17 cellular contexts compared by ENCODE assay signal in genomic region chr14:24098927-24099813, GRCh38.
DNase-seq lines count a peak whose midpoint lies in the region; ATAC-seq and TF ChIP-seq lines count a peak whose summit lies in the region.
"Had no signal": no experiment of that assay in that cellular context is flagged by ENCODE, and none has a peak within 500 bp of the region (broad histone marks: within the 10 kb centered on the region; RNA-seq: fewer than 3 reads in every experiment).

No MANE protein-coding gene starts in this region.

- no peaks in the 10 kb centered on the region for H3K27me3 Mint-ChIP-seq in central memory CD8-positive, alpha-beta T cell

- no peak for ATAC-seq in central memory CD8-positive, alpha-beta T cell (replicated peaks; ENCODE audit: extremely low read depth, poor library complexity, severe bottlenecking)
- ATAC-seq: right cardiac atrium, Right ventricle myocardium inferior had no signal

- peaks cover 27% of the 10 kb centered on the region for H3K4me1 Mint-ChIP-seq in central memory CD8-positive, alpha-beta T cell

- H2AFZ ChIP-seq in parathyroid adenoma: peak overlapping the region; percentile 34

- DNase-seq in DMS79 (lab: John Stamatoyannopoulos, UW) (peak; percentile 83), NCI-H2196 (lab: John Stamatoyannopoulos, UW; ENCODE audit: unreplicated experiment) (peak; percentile 89), midbrain (lab: John Stamatoyannopoulos, UW) (no peak), tibial artery (no peak)
- no peak for DNase-seq in central memory CD8-positive, alpha-beta T cell (ENCODE audit: low spot score in 2 of 2)
- DNase-seq in activated CD8-positive, alpha-beta memory T cell treated with anti-CD3 and anti-CD28 coated beads, Interleukin-2, amount 50 U/mL, for 48 hours: no peak
- DNase-seq: activated CD4-positive, CD25-positive, alpha-beta regulatory T cell; GDM1; IMR-90; kidney glomerular epithelial cell; right cardiac atrium had no signal

- peak overlapping the region; percentile 62 for H3K27ac ChIP-seq in parathyroid adenoma
- H3K27ac ChIP-seq in tibial artery: no peak overlapping the region
- H3K27ac ChIP-seq: ascending aorta had no signal

- H3K4me3 ChIP-seq in parathyroid adenoma (ENCODE audit: low read depth, low read length) (no peak overlapping the region), tibial artery (no peak overlapping the region)
- H3K4me3 ChIP-seq: ascending aorta had no signal

- H3K36me3 Mint-ChIP-seq in central memory CD8-positive, alpha-beta T cell (ENCODE audit: insufficient read depth): peaks cover 16% of the 10 kb centered on the region

- H3K9me3 ChIP-seq in parathyroid adenoma (ENCODE audit: control insufficient read depth, low read length) (no peaks in the 10 kb centered on the region), tibial artery (no peaks in the 10 kb centered on the region)
- H3K9me3 ChIP-seq: ascending aorta had no signal

- no peak overlapping the region for H3K4me3 Mint-ChIP-seq in central memory CD8-positive, alpha-beta T cell
- H3K4me3 Mint-ChIP-seq: mesothelial cell of epicardium; T-helper 1 cell treated with Interleukin-12 subunit alpha and Interleukin-12 subunit beta and Interleukin-4 antibody, amounts not matched to agents 30 μg/mL and 1 μg/mL, for 36 hours had no signal

- H3K4me2 ChIP-seq in parathyroid adenoma (ENCODE audit: low read length): no peak overlapping the region

- peaks cover 18% of the 10 kb centered on the region for H3K4me1 ChIP-seq in parathyroid adenoma
- H3K4me1 ChIP-seq in tibial artery: peaks cover 0 to 12% (median 10%) of the 10 kb centered on the region in 4 donors

- H3K36me3 ChIP-seq in parathyroid adenoma (ENCODE audit: control insufficient read depth, insufficient read depth, low read length) (no peaks in the 10 kb centered on the region), tibial artery (peaks cover 0 to 47% (median 46%) of the 10 kb centered on the region in 3 donors)

- peaks cover 18% of the 10 kb centered on the region for H3K79me2 ChIP-seq in parathyroid adenoma

- H3K9me3 Mint-ChIP-seq in central memory CD8-positive, alpha-beta T cell: no peaks in the 10 kb centered on the region
- H3K9me3 Mint-ChIP-seq: activated T-helper 2 cell treated with anti-CD3 and anti-CD28 coated beads, Interferon-gamma antibody, Interleukin-2, Interleukin-4, amounts not matched to agents 10 μg/mL and 5 μg/mL and 100 μg/mL, durations not matched to agents 14 hours and 24 hours and 36 hours; mesothelial cell of epicardium; T-helper 1 cell treated with Interleukin-12 subunit alpha and Interleukin-12 subunit beta and Interleukin-4 antibody, amounts not matched to agents 30 μg/mL and 1 μg/mL, for 36 hours had no signal

- TF ChIP-seq CTCF in parathyroid adenoma (IDR thresholded peaks at IDR 0.05) (no peak), tibial artery (IDR thresholded peaks at IDR 0.05) (no peak)

- H3K9ac ChIP-seq in parathyroid adenoma: no peak overlapping the region

- H3K27ac Mint-ChIP-seq in central memory CD8-positive, alpha-beta T cell (ENCODE audit: low read depth): peak overlapping the region; percentile 61
- H3K27ac Mint-ChIP-seq: activated T-helper 2 cell treated with anti-CD3 and anti-CD28 coated beads, Interferon-gamma antibody, Interleukin-2, Interleukin-4, amounts not matched to agents 10 μg/mL and 5 μg/mL and 100 μg/mL, durations not matched to agents 14 hours and 24 hours and 36 hours; mesothelial cell of epicardium; T-helper 1 cell treated with Interleukin-12 subunit alpha and Interleukin-12 subunit beta and Interleukin-4 antibody, amounts not matched to agents 30 μg/mL and 1 μg/mL, for 36 hours had no signal

- H3K27me3 ChIP-seq in parathyroid adenoma (ENCODE audit: control insufficient read depth, insufficient read depth, low read length) (no peaks in the 10 kb centered on the region), tibial artery (no peaks in the 10 kb centered on the region)
- H3K27me3 ChIP-seq: ascending aorta had no signal

- intact Hi-C loops in tibial artery (cut with DNase I; ENCODE audit: low total_unique reads): no loop called here

Comparison
In these comparisons a context has a peak if more than half of its experiments do, and no peak if none do; other contexts are left out.
1. DNase-seq: peak in DMS79 (single experiment) and NCI-H2196 (single experiment); none in central memory CD8-positive, alpha-beta T cell (0 of 2), midbrain (single experiment), activated CD8-positive, alpha-beta memory T cell treated with anti-CD3 and anti-CD28 coated beads, Interleukin-2, amount 50 U/mL, for 48 hours (single experiment) and tibial artery (0 of 2).